ENCODE assay signal across 17 cellular contexts in genomic region chr16:77336637-77337036, GRCh38.
A peak's percentile ranks its signal among the peaks of the same experiment; 100 is the strongest.
DNase-seq lines count a peak whose midpoint lies in the region; TF ChIP-seq lines count a peak whose summit lies in the region.
"Had no signal": no experiment of that assay in that cellular context is flagged by ENCODE, and none has a peak within 500 bp of the region (broad histone marks: within the 10 kb centered on the region; RNA-seq: fewer than 3 reads in every experiment).

No MANE protein-coding gene starts in this region.

- H3K9me3 Mint-ChIP-seq in nephron progenitor cell = no peaks in the 10 kb centered on the region
- H3K9me3 Mint-ChIP-seq: mesothelial cell of epicardium had no signal

- H3K27me3 Mint-ChIP-seq in nephron progenitor cell (ENCODE audit: low read depth, poor library complexity) = peaks cover 4% of the 10 kb centered on the region

- peak overlapping the region; percentile 12; the same call in 1 of the 2 replicates for H3K4me2 ChIP-seq in BLaER1

- H3K27ac ChIP-seq in BLaER1 (no peak overlapping the region), HUES64 (ENCODE audit: low read depth, low read length) (peak overlapping the region; percentile 66; the same call in 1 of the 2 replicates), brain microvascular endothelial cell (no peak overlapping the region)

- no peak for TF ChIP-seq CTCF in brain microvascular endothelial cell (IDR thresholded peaks at IDR 0.05; ENCODE audit: low read depth, low read length, missing control alignments)
- TF ChIP-seq CTCF in nephron progenitor cell (IDR thresholded peaks at IDR 0.05) = no peak

- 54% methylated on average over 2 of the region's 2 CpGs for WGBS in HUES64

- no peak overlapping the region for H3K4me3 ChIP-seq in BLaER1
- peak overlapping the region; percentile 6 for H3K4me3 ChIP-seq in HUES64 (ENCODE audit: low read length)
- H3K4me3 ChIP-seq in brain microvascular endothelial cell (ENCODE audit: low read depth, low read length) = no peak overlapping the region

- peak overlapping the region; percentile 80 for H3K27ac Mint-ChIP-seq in nephron progenitor cell

- H4K20me1 ChIP-seq in BLaER1 = no peaks in the 10 kb centered on the region

- TF ChIP-seq POLR2A in erythroblast (IDR thresholded peaks at IDR 0.05; ENCODE audit: low read length) = no peak

- peak overlapping the region; percentile 1 for H3K4me3 Mint-ChIP-seq in nephron progenitor cell
- H3K4me3 Mint-ChIP-seq: mesothelial cell of epicardium had no signal

- no peaks in the 10 kb centered on the region for H3K9me3 ChIP-seq in BLaER1
- no peaks in the 10 kb centered on the region for H3K9me3 ChIP-seq in HUES64 (ENCODE audit: insufficient read depth, low read depth, low read length)

- peak; percentile 21 for DNase-seq in brain microvascular endothelial cell
- DNase-seq in nephron progenitor cell = no peak
- no peak for DNase-seq in kidney tubule cell (ENCODE audit: low spot score)
- no peak for DNase-seq in DMS 273 (lab: John Stamatoyannopoulos, UW; ENCODE audit: unreplicated experiment)
- no peak for DNase-seq in hippocampal formation (lab: John Stamatoyannopoulos, UW)
- no peak for DNase-seq in erythroblast (lab: John Stamatoyannopoulos, UW)
- DNase-seq: activated CD4-positive, alpha-beta T cell treated with anti-CD3 and anti-CD28 coated beads, Interleukin-2, amount 50 U/mL, for 48 hours; activated naive CD4-positive, alpha-beta T cell; foreskin melanocyte; H7; Karpas-422; left colon; NCI-H1105; NCI-H2227 treated with DMSO at 0.1 percent for 48 hours had no signal

- H3K27me3 ChIP-seq in BLaER1 (no peaks in the 10 kb centered on the region), HUES64 (ENCODE audit: insufficient read depth, low read length) (no peaks in the 10 kb centered on the region), brain microvascular endothelial cell (replicated peaks) (no peaks in the 10 kb centered on the region)

- peaks cover 45% of the 10 kb centered on the region for H3K4me1 Mint-ChIP-seq in nephron progenitor cell

- in situ Hi-C loops in brain microvascular endothelial cell (cut with HindIII; ENCODE audit: low pct_ligation_motif_present, low sequenced_read_pairs) = no loop called here

- no peaks in the 10 kb centered on the region for H3K36me3 ChIP-seq in BLaER1
- no peaks in the 10 kb centered on the region for H3K36me3 ChIP-seq in HUES64 (ENCODE audit: insufficient read depth, low read length)
- H3K36me3 ChIP-seq in brain microvascular endothelial cell (replicated peaks) = no peaks in the 10 kb centered on the region

- H3K36me3 Mint-ChIP-seq in nephron progenitor cell (ENCODE audit: low read depth) = no peaks in the 10 kb centered on the region

- no peak overlapping the region for H3K9ac ChIP-seq in BLaER1
- 0 out of 2 replicates have a peak overlapping the region, but pooled peaks have one; percentile 32 for H3K9ac ChIP-seq in HUES64 (ENCODE audit: low read depth, low read length)

- H3K4me1 ChIP-seq in BLaER1 (peaks cover 8% of the 10 kb centered on the region; the same call in 1 of the 2 replicates), HUES64 (ENCODE audit: insufficient read depth, low read length) (peaks cover 23% of the 10 kb centered on the region)
